In the genomic region with DNA sequence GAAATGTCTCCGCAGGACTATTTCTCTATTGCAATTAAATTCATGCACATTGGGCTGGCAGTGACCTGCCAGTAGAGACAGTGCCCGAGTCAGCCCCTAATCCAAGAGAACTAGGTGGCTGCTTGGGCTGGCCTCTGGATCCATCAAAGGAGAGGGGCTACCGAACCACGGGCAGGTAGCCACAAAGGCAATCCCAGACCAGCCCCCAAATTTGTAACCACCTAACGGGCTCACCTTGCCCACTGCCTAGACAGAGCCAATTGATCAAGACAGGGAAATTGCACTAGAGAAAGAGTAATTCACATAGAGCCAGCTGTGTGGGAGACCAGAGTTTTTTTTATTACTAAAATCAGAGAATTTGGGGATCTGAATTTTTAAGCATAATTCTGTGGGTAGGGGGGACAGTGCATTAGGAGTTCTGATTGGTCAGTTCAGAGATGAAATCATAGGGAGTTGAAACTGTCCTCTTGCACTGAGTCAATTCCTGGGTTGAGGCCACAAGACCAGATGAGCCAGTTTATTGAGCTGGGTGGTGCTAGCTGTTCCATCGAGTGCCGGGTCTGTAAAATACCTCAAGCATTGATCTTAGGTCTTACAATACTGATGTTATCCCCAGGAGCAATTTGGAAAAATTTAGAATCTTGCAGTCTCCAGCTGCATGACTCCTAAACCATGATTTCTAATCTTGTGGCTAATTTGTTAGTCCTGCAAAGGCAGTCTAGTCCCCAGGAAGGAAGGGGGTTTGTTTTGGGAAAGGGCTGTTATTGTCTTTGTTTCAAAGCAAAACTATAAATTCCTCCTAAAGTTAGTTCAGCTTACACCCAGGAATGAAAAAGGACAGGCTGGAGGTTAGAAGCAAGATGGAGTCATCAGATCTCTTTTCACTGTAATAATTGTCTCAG, we compare ENCODE assay signal across 1 cellular context.
TF ChIP-seq lines count a peak whose summit lies in the region.

No MANE protein-coding gene starts in this region.

TF ChIP-seq in HepG2, 621 proteins besides CTCF, POLR2A, EP300 and RAD21 (continued from another document):
- 0 out of 2 replicates have a peak, but pooled peaks have one; percentile 13 for TF ChIP-seq ZNF580 (CRISPR knock-in tag; IDR thresholded peaks at IDR 0.05; ENCODE audit: borderline replicate concordance, low read depth)
